Comparison of ENCODE assay signal across 8 cellular contexts in the genomic region with DNA sequence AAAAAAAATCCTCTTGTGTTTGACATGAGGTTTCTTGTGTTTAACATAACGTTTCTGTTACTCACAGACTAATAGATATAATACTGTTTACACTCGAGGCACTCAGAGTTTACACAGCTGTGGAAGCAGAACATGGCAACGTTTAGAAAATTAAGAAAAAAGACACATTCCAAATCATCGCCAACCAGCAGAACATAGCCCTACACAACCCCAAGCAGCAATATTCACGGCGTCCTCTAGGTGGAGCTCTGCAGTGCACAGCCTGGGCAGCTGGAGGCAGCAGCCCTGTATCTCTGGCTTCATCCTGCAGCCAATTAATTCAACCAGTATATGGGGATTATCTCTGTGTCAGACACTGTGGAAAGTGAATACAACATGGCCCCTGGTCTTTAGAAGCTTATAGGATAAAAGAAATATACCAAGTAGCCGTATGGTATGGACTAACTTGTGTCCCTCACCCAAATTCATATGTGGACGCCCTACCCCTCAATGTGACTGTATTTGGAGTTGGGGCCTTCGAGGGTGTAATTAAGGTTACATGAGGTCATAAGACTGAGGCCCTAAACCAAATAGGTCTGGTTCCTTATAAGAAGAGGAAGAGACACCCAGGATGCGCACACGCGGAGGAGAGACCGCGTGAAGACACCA. TPM values are rescaled to one million over a fixed set of nuclear protein-coding genes. Genes with fewer than 3 reads are reported as not detected.
DNase-seq lines count a peak whose midpoint lies in the region; ATAC-seq and TF ChIP-seq lines count a peak whose summit lies in the region.

No MANE protein-coding gene starts in this region.

- no peak overlapping the region for H3K4me2 ChIP-seq in PC-3 (ENCODE audit: low read length)

- peaks cover 11% of the 10 kb centered on the region; the same call in 1 of the 2 replicates for H3K4me1 ChIP-seq in PC-3 (ENCODE audit: insufficient read depth, low read length)
- H3K4me1 ChIP-seq in testis = peaks cover 20% of the 10 kb centered on the region

- H3K4me3 Mint-ChIP-seq in activated T-cell treated with anti-CD3 and anti-CD28 coated beads, Interleukin-2, amount 50 U/mL, for 72 hours = peak overlapping the region; percentile 27 to 62

- CTCF ChIA-PET in PC-3 (lab: Charles Lee) = interaction anchor here (0.5 to 0.6 kb wide), 2 partner anchors 158 to 195 kb away, joined by 3 to 4 read pairs; no protein-coding TSS in a partner anchor

- H3K27ac ChIP-seq in PC-3 (ENCODE audit: low read length) (no peak overlapping the region), testis (no peak overlapping the region)

- no peaks in the 10 kb centered on the region for H4K20me1 ChIP-seq in PC-3 (ENCODE audit: low read length)

- no peak overlapping the region for H3K9ac ChIP-seq in PC-3 (ENCODE audit: low read length)

- H3F3A ChIP-seq in PC-3 (ENCODE audit: low read length, unreplicated experiment) = no peaks in the 10 kb centered on the region

- POLR2A ChIA-PET in PC-3 (lab: Charles Lee; ENCODE audit: unreplicated experiment) = interaction anchor here (0.6 kb wide), 1 partner anchor 183 kb away, joined by 3 read pairs; no protein-coding TSS in a partner anchor

- ATAC-seq in GM19397 (IDR thresholded peaks at IDR 0.05; ENCODE audit: unreplicated experiment) (peak; percentile 73), HG03521 (IDR thresholded peaks at IDR 0.05; ENCODE audit: unreplicated experiment) (peak; percentile 80), PC-3 (peak; percentile 71)
- peak; percentile 56 to 67 for ATAC-seq in activated T-cell treated with anti-CD3 and anti-CD28 coated beads, Interleukin-2, amount 50 U/mL, for 72 hours (replicated peaks in 1 of 2)

- H3K9me3 ChIP-seq in PC-3 (ENCODE audit: low read length) (no peaks in the 10 kb centered on the region), testis (no peaks in the 10 kb centered on the region)

- DNase-seq in COLO829 (ENCODE audit: low spot score) = peak; percentile 57
- DNase-seq in PC-3 = peak; percentile 73
- DNase-seq in activated T-cell treated with anti-CD3 and anti-CD28 coated beads, Interleukin-2, amount 50 U/mL, for 72 hours = peak; percentile 85 to 88
- DNase-seq in fibroblast of the aortic adventitia (ENCODE audit: low read depth) = peak; percentile 89
- DNase-seq in non-pigmented ciliary epithelial cell (ENCODE audit: low read depth) = peak; percentile 42
- peak; percentile 91 for DNase-seq in testis

- no TSS peak for BruUV-seq in PC-3 (replicated peaks; lab: Mats Ljungman, UMichigan)

- no peak overlapping the region for H2AFZ ChIP-seq in PC-3 (ENCODE audit: low read length)

- intact Hi-C loops in PC-3 (cut with micrococcal nuclease) = no loop called here
- intact Hi-C loops in testis (cut with DNase I; ENCODE audit: low total_unique reads) = no loop called here

- no peak for TF ChIP-seq POLR2A in testis (IDR thresholded peaks at IDR 0.05)

- no peaks in the 10 kb centered on the region for H3K9me2 ChIP-seq in PC-3 (replicated peaks; ENCODE audit: low read length)

- H3K9me3 Mint-ChIP-seq in activated T-cell treated with anti-CD3 and anti-CD28 coated beads, Interleukin-2, amount 50 U/mL, for 72 hours = no peaks in the 10 kb centered on the region

- TF ChIP-seq CTCF in PC-3 (conservative IDR thresholded peaks at IDR 0.05; ENCODE audit: low read depth, low read length) = peak; percentile 69
- TF ChIP-seq CTCF in fibroblast of the aortic adventitia (IDR thresholded peaks at IDR 0.05; ENCODE audit: insufficient read depth, low read length) = peak; percentile 100
- peak; percentile 61 to 89 (median 86) for TF ChIP-seq CTCF in testis (IDR thresholded peaks at IDR 0.05)

- 57 to 61% methylated on average over 14 of the region's 14 CpGs for WGBS in testis, 2 donors

- H3K27me3 Mint-ChIP-seq in activated T-cell treated with anti-CD3 and anti-CD28 coated beads, Interleukin-2, amount 50 U/mL, for 72 hours (ENCODE audit: low read depth) = peaks cover 12% of the 10 kb centered on the region

- peaks cover 30% of the 10 kb centered on the region for H3K4me1 Mint-ChIP-seq in activated T-cell treated with anti-CD3 and anti-CD28 coated beads, Interleukin-2, amount 50 U/mL, for 72 hours (ENCODE audit: low read depth)

- H3K4me3 ChIP-seq in PC-3 (ENCODE audit: low read length) (no peak overlapping the region), fibroblast of the aortic adventitia (ENCODE audit: low read depth, low read length) (no peak overlapping the region), testis (no peak overlapping the region)

- no peaks in the 10 kb centered on the region for H3K27me3 ChIP-seq in PC-3 (ENCODE audit: low read length)
- H3K27me3 ChIP-seq in testis = no peaks in the 10 kb centered on the region

- no peaks in the 10 kb centered on the region for H3K36me3 Mint-ChIP-seq in activated T-cell treated with anti-CD3 and anti-CD28 coated beads, Interleukin-2, amount 50 U/mL, for 72 hours (ENCODE audit: insufficient read depth in 2 of 2)

- H3K79me2 ChIP-seq in PC-3 (ENCODE audit: low read length) = no peaks in the 10 kb centered on the region

- H3K36me3 ChIP-seq in PC-3 (ENCODE audit: low read depth, low read length) (no peaks in the 10 kb centered on the region), testis (ENCODE audit: low read depth, missing control alignments) (no peaks in the 10 kb centered on the region)

- H3K27ac Mint-ChIP-seq in activated T-cell treated with anti-CD3 and anti-CD28 coated beads, Interleukin-2, amount 50 U/mL, for 72 hours = peak overlapping the region; percentile 29

RNA-seq across cellular contexts. Expression of gene ASB13, which starts 36.5 kb away (rescaled TPM):
- total RNA-seq in PC-3 (2014; rRNA removed) = 5.4 and 6.6 TPM in 2 replicates
- 1 to 10 TPM; 7.0 to 7.8 TPM for total RNA-seq in activated T-cell treated with anti-CD3 and anti-CD28 coated beads, Interleukin-2, amount 50 U/mL, for 72 hours
- total RNA-seq in fibroblast of the aortic adventitia (ENCODE audit: low replicate concordance) = 8.4 and 17.1 TPM in 2 replicates
- total RNA-seq in testis = 10 to 100 TPM in 1 of 2 donors, 1 to 10 TPM in 1; 9.4 to 14.1 TPM
- polyA plus RNA-seq in testis (ENCODE audit: insufficient read depth, low read depth, low replicate concordance) = 12.3 TPM

RNA-seq across cellular contexts. Expression of gene TASOR2, which starts 54.7 kb away (rescaled TPM):
- 47.3 and 52.9 TPM in 2 replicates for total RNA-seq in PC-3 (2014; rRNA removed)
- total RNA-seq in activated T-cell treated with anti-CD3 and anti-CD28 coated beads, Interleukin-2, amount 50 U/mL, for 72 hours = 10 to 100 TPM; 40.5 to 47.7 TPM
- 92.9 and 147 TPM in 2 replicates for total RNA-seq in fibroblast of the aortic adventitia (ENCODE audit: low replicate concordance)
- total RNA-seq in testis = 100 to 1,000 TPM; 157 to 161 TPM
- 57.5 TPM for polyA plus RNA-seq in testis (ENCODE audit: insufficient read depth, low read depth, low replicate concordance)
